In the genomic region with DNA sequence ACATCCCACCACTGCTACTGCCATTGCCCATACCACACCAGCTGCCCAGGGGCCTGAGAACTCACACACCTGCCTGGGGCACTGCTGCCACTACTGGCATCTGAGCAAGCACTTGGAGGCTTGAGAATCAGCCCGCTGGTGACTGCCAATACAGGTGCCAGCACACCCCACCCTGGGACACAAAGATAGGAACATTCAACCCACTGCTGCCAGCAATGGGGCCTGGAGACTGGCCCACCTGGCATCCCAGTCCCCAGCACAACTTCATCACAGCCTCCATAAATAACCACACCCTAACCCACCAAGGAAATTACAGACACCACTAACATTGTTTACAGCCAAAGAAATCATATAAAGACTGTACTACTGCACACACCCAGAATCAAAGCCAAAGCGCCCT, we compare ENCODE assay signal across 31 cellular contexts.
"Had no signal": no experiment of that assay in that cellular context is flagged by ENCODE, and none has a peak within 500 bp of the region (broad histone marks: within the 10 kb centered on the region; RNA-seq: fewer than 3 reads in every experiment).

No MANE protein-coding gene starts in this region.

- H3K27me3 ChIP-seq: adrenal gland, breast epithelium, cardiac muscle cell, colonic mucosa, esophagus squamous epithelium, gastroesophageal sphincter had no signal

- H3K36me3 Mint-ChIP-seq: activated naive CD4-positive, alpha-beta T cell treated with anti-CD3 and anti-CD28 coated beads, Interleukin-2, amount 50 U/mL, for 24 hours; activated naive CD8-positive, alpha-beta T cell treated with anti-CD3 and anti-CD28 coated beads for 36 hours; brain; WTC11 had no signal

- H3K4me3 ChIP-seq: adrenal gland, breast epithelium, cardiac muscle cell, colonic mucosa, esophagus squamous epithelium, gastroesophageal sphincter had no signal

- H3K36me3 ChIP-seq: adrenal gland, breast epithelium, cardiac muscle cell, colonic mucosa, esophagus squamous epithelium, gastroesophageal sphincter had no signal

- H3K4me1 ChIP-seq: adrenal gland, breast epithelium, colonic mucosa, esophagus squamous epithelium had no signal

- H3K4me1 Mint-ChIP-seq: activated CD4-positive, alpha-beta memory T cell treated with anti-CD3 and anti-CD28 coated beads, Interleukin-2, amount 10 ng/mL, durations not matched to agents 7 days and 5 days; activated CD4-positive, alpha-beta T cell treated with anti-CD3 and anti-CD28 coated beads, Interleukin-2, amount 10 ng/mL, durations not matched to agents 7 days and 5 days; activated naive CD4-positive, alpha-beta T cell treated with anti-CD3 and anti-CD28 coated beads, Interleukin-2, amount 50 U/mL, for 24 hours; activated naive CD8-positive, alpha-beta T cell treated with anti-CD3 and anti-CD28 coated beads for 36 hours; activated naive CD8-positive, alpha-beta T cell treated with anti-CD3 and anti-CD28 coated beads, Interleukin-2, amount 50 U/mL, for 24 hours; activated T-helper 17 cell treated with anti-CD3 and anti-CD28 coated beads, Interleukin-2, amount 50 U/mL, for 72 hours; WTC11 had no signal

- H3K9me3 ChIP-seq: adrenal gland, breast epithelium, colonic mucosa, esophagus squamous epithelium, gastroesophageal sphincter had no signal

- DNase-seq: activated CD4-positive, alpha-beta memory T cell treated with anti-CD3 and anti-CD28 coated beads, Interleukin-2, amount 10 ng/mL, durations not matched to agents 7 days and 5 days; activated CD4-positive, alpha-beta T cell treated with anti-CD3 and anti-CD28 coated beads for 1 hour; activated CD4-positive, alpha-beta T cell treated with anti-CD3 and anti-CD28 coated beads for 4 hours; activated CD4-positive, alpha-beta T cell treated with anti-CD3 and anti-CD28 coated beads, Interleukin-2, amount 10 ng/mL, durations not matched to agents 7 days and 5 days; activated CD4-positive, alpha-beta T cell treated with anti-CD3 and anti-CD28 coated beads, Interleukin-2, amount 50 U/mL, for 4 hours; activated CD8-positive, alpha-beta memory T cell treated with anti-CD3 and anti-CD28 coated beads, Interleukin-2, amount 50 U/mL, for 48 hours; activated effector memory CD4-positive, alpha-beta T cell treated with Interleukin-2 at 50 U/mL for 16 hours; activated gamma-delta T cell treated with Interleukin-2 at 50 U/mL for 16 hours; activated naive CD4-positive, alpha-beta T cell treated with Interleukin-2 at 50 U/mL for 16 hours; activated naive CD8-positive, alpha-beta T cell treated with anti-CD3 and anti-CD28 coated beads for 36 hours; activated naive CD8-positive, alpha-beta T cell treated with anti-CD3 and anti-CD28 coated beads, Interleukin-2, amount 50 U/mL, for 24 hours; activated T-cell treated with anti-CD3 and anti-CD28 coated beads for 4 hours; activated T-cell treated with anti-CD3 and anti-CD28 coated beads, Interleukin-2, amount 50 U/mL, for 24 hours; adrenal gland; amygdala; aorta; central memory CD4-positive, alpha-beta T cell; cerebellar nuclear complex; colonic mucosa; effector CD8-positive, alpha-beta T cell; esophagus squamous epithelium; foreskin melanocyte; T-helper 2 cell had no signal

- H3K27ac Mint-ChIP-seq: activated CD4-positive, alpha-beta memory T cell treated with anti-CD3 and anti-CD28 coated beads, Interleukin-2, amount 10 ng/mL, durations not matched to agents 7 days and 5 days; activated CD4-positive, alpha-beta T cell treated with anti-CD3 and anti-CD28 coated beads, Interleukin-2, amount 10 ng/mL, durations not matched to agents 7 days and 5 days; activated naive CD4-positive, alpha-beta T cell treated with anti-CD3 and anti-CD28 coated beads, Interleukin-2, amount 50 U/mL, for 24 hours; activated naive CD8-positive, alpha-beta T cell treated with anti-CD3 and anti-CD28 coated beads for 36 hours; activated naive CD8-positive, alpha-beta T cell treated with anti-CD3 and anti-CD28 coated beads, Interleukin-2, amount 50 U/mL, for 24 hours; activated T-cell treated with anti-CD3 and anti-CD28 coated beads, Interleukin-2, amount 50 U/mL, for 24 hours; activated T-helper 17 cell treated with anti-CD3 and anti-CD28 coated beads, Interleukin-2, amount 50 U/mL, for 72 hours; brain; WTC11 had no signal

- ATAC-seq: activated T-helper 17 cell treated with anti-CD3 and anti-CD28 coated beads, Interleukin-2, amount 50 U/mL, for 72 hours; gastroesophageal sphincter; WTC11 had no signal

- H3K4me3 Mint-ChIP-seq: activated CD4-positive, alpha-beta memory T cell treated with anti-CD3 and anti-CD28 coated beads, Interleukin-2, amount 10 ng/mL, durations not matched to agents 7 days and 5 days; activated CD4-positive, alpha-beta T cell treated with anti-CD3 and anti-CD28 coated beads, Interleukin-2, amount 10 ng/mL, durations not matched to agents 7 days and 5 days; activated naive CD4-positive, alpha-beta T cell treated with anti-CD3 and anti-CD28 coated beads, Interleukin-2, amount 50 U/mL, for 24 hours; activated naive CD8-positive, alpha-beta T cell treated with anti-CD3 and anti-CD28 coated beads for 36 hours; activated naive CD8-positive, alpha-beta T cell treated with anti-CD3 and anti-CD28 coated beads, Interleukin-2, amount 50 U/mL, for 24 hours; activated T-cell treated with anti-CD3 and anti-CD28 coated beads, Interleukin-2, amount 50 U/mL, for 24 hours; activated T-helper 17 cell treated with anti-CD3 and anti-CD28 coated beads, Interleukin-2, amount 50 U/mL, for 72 hours; brain; WTC11 had no signal

- H3K9me3 Mint-ChIP-seq: activated CD4-positive, alpha-beta memory T cell treated with anti-CD3 and anti-CD28 coated beads, Interleukin-2, amount 10 ng/mL, durations not matched to agents 7 days and 5 days; activated CD4-positive, alpha-beta T cell treated with anti-CD3 and anti-CD28 coated beads, Interleukin-2, amount 10 ng/mL, durations not matched to agents 7 days and 5 days; activated naive CD4-positive, alpha-beta T cell treated with anti-CD3 and anti-CD28 coated beads, Interleukin-2, amount 50 U/mL, for 24 hours; activated naive CD8-positive, alpha-beta T cell treated with anti-CD3 and anti-CD28 coated beads for 36 hours; activated naive CD8-positive, alpha-beta T cell treated with anti-CD3 and anti-CD28 coated beads, Interleukin-2, amount 50 U/mL, for 24 hours; activated T-cell treated with anti-CD3 and anti-CD28 coated beads, Interleukin-2, amount 50 U/mL, for 24 hours; activated T-helper 17 cell treated with anti-CD3 and anti-CD28 coated beads, Interleukin-2, amount 50 U/mL, for 72 hours had no signal

- H3K27ac ChIP-seq: adrenal gland, breast epithelium, cardiac muscle cell, colonic mucosa, epithelial cell of prostate, esophagus squamous epithelium, gastroesophageal sphincter had no signal
